18 cellular contexts compared by ENCODE assay signal in genomic region chr20:10783660-10784336, GRCh38.
DNase-seq lines count a peak whose midpoint lies in the region; TF ChIP-seq lines count a peak whose summit lies in the region.
"Had no signal": no experiment of that assay in that cellular context is flagged by ENCODE, and none has a peak within 500 bp of the region (broad histone marks: within the 10 kb centered on the region; RNA-seq: fewer than 3 reads in every experiment).

No MANE protein-coding gene starts in this region.

- peak overlapping the region; percentile 8 for H3K18ac ChIP-seq in mesendoderm (ENCODE audit: low read length)

- intact Hi-C loops in adrenal gland (cut with DNase I): no loop called here

- no peak for TF ChIP-seq POLR2A in adrenal gland (IDR thresholded peaks at IDR 0.05)

- no peak overlapping the region for H3K9ac ChIP-seq in endocrine pancreas (ENCODE audit: control insufficient read depth, insufficient read depth, low read length)
- no peak overlapping the region for H3K9ac ChIP-seq in mesendoderm (ENCODE audit: low read length)
- H3K9ac ChIP-seq: BLaER1 treated with 17β-estradiol and CSF1 and Interleukin-3, amounts not matched to agents 10 nM and 100 nM; GM23248 had no signal

- no peak overlapping the region for H3K56ac ChIP-seq in mesendoderm (ENCODE audit: low read length)

- H3K79me1 ChIP-seq in mesendoderm (ENCODE audit: low read length): no peaks in the 10 kb centered on the region

- H4K5ac ChIP-seq in mesendoderm (ENCODE audit: low read length): no peak overlapping the region

- no peak overlapping the region for H3K4ac ChIP-seq in mesendoderm (ENCODE audit: low read depth, low read length)

- H4K8ac ChIP-seq in mesendoderm (ENCODE audit: low read depth, low read length): no peak overlapping the region

- H3K4me1 ChIP-seq in endocrine pancreas (ENCODE audit: control insufficient read depth, insufficient read depth, low read length) (no peaks in the 10 kb centered on the region), mesendoderm (ENCODE audit: control insufficient read depth, low read depth, low read length) (peaks cover 16% of the 10 kb centered on the region), adrenal gland (replicated peaks in 1 of 2) (no peaks in the 10 kb centered on the region)

- DNase-seq in DMS53 treated with DMSO at 0.1 percent for 48 hours (lab: John Stamatoyannopoulos, UW; ENCODE audit: unreplicated experiment) (peak; percentile 38), NCI-H146 (lab: John Stamatoyannopoulos, UW) (peak; percentile 93), mesendoderm (peak; percentile 85), adrenal gland (no peak), foreskin fibroblast (no peak)
- DNase-seq in activated CD4-positive, alpha-beta T cell treated with anti-CD3 and anti-CD28 coated beads, Interleukin-2, amount 50 U/mL, for 4 hours: no peak
- DNase-seq in activated CD4-positive, alpha-beta T cell treated with anti-CD3 and anti-CD28 coated beads, Interleukin-2, amount 50 U/mL, for 48 hours: no peak
- DNase-seq: activated CD8-positive, alpha-beta memory T cell treated with anti-CD3 and anti-CD28 coated beads for 24 hours; activated gamma-delta T cell; brain microvascular endothelial cell; GM23248; KG1; left lung; natural killer cell; NCI-H1694; stimulated activated naive B cell treated with anti-CD40 and anti-IgM and Interleukin-4, amounts not matched to agents 10 μg/mL and 1 μg/mL and 100 μg/mL, for 72 hours had no signal

- H3K4me3 ChIP-seq in endocrine pancreas (ENCODE audit: control insufficient read depth, insufficient read depth, low read length) (peak overlapping the region; percentile 11), mesendoderm (ENCODE audit: low read length) (no peak overlapping the region), adrenal gland (no peak overlapping the region), foreskin fibroblast (ENCODE audit: low read depth in 1 of 2, low read length in 2 of 2) (no peak overlapping the region)
- H3K4me3 ChIP-seq: BLaER1 treated with 17β-estradiol and CSF1 and Interleukin-3, amounts not matched to agents 10 nM and 100 nM; GM23248; left lung had no signal

- TF ChIP-seq CTCF in adrenal gland (IDR thresholded peaks at IDR 0.05) (no peak), foreskin fibroblast (IDR thresholded peaks at IDR 0.05; ENCODE audit: low read depth, low read length) (no peak)

- H3K23ac ChIP-seq in mesendoderm (ENCODE audit: low read length): no peak overlapping the region

- H3K36me3 ChIP-seq in endocrine pancreas (ENCODE audit: control insufficient read depth, insufficient read depth, low read length): no peaks in the 10 kb centered on the region
- no peaks in the 10 kb centered on the region for H3K36me3 ChIP-seq in mesendoderm (ENCODE audit: control insufficient read depth, insufficient read depth, low read length)
- no peaks in the 10 kb centered on the region for H3K36me3 ChIP-seq in adrenal gland (replicated peaks in 1 of 2)
- H3K36me3 ChIP-seq: BLaER1 treated with 17β-estradiol and CSF1 and Interleukin-3, amounts not matched to agents 10 nM and 100 nM; brain microvascular endothelial cell; left lung had no signal

- H3K27me3 ChIP-seq in endocrine pancreas (ENCODE audit: control insufficient read depth, insufficient read depth, low read length): no peaks in the 10 kb centered on the region
- no peaks in the 10 kb centered on the region for H3K27me3 ChIP-seq in mesendoderm (ENCODE audit: insufficient read depth, low read length, poor library complexity)
- H3K27me3 ChIP-seq in adrenal gland: no peaks in the 10 kb centered on the region
- H3K27me3 ChIP-seq: BLaER1 treated with 17β-estradiol and CSF1 and Interleukin-3, amounts not matched to agents 10 nM and 100 nM; brain microvascular endothelial cell; left lung had no signal

- no peak overlapping the region for H2AK5ac ChIP-seq in mesendoderm (ENCODE audit: low read length)

- H2BK120ac ChIP-seq in mesendoderm (ENCODE audit: low read depth, low read length): no peak overlapping the region

- no peak overlapping the region for H3K4me2 ChIP-seq in mesendoderm (ENCODE audit: low read length)

- H3K27ac ChIP-seq in mesendoderm (ENCODE audit: low read depth, low read length): no peak overlapping the region
- H3K27ac ChIP-seq in adrenal gland: no peak overlapping the region
- H3K27ac ChIP-seq: BLaER1 treated with 17β-estradiol and CSF1 and Interleukin-3, amounts not matched to agents 10 nM and 100 nM; brain microvascular endothelial cell; GM23248; left lung had no signal

- H3K9me3 ChIP-seq in endocrine pancreas (ENCODE audit: control insufficient read depth, low read length) (no peaks in the 10 kb centered on the region), adrenal gland (replicated peaks in 1 of 3) (no peaks in the 10 kb centered on the region)
- H3K9me3 ChIP-seq: BLaER1 treated with 17β-estradiol and CSF1 and Interleukin-3, amounts not matched to agents 10 nM and 100 nM; left lung had no signal

- H3K79me2 ChIP-seq in mesendoderm (ENCODE audit: control insufficient read depth, insufficient read depth, low read length): no peaks in the 10 kb centered on the region

- H2BK5ac ChIP-seq in mesendoderm (ENCODE audit: low read length): no peak overlapping the region

- WGBS in mesendoderm (ENCODE audit: extremely low coverage, insufficient coverage, low lambda C conversion rate): no CpG with 5 or more reads among the region's 2 CpGs
- whole genome bisulfite sequencing in adrenal gland, 4 donors: 88 to 90% (median 89%) methylated on average over 2 of the region's 2 CpGs

- H2BK15ac ChIP-seq in mesendoderm (replicated peaks; ENCODE audit: low read depth): no peak overlapping the region

Comparison
In these comparisons a context has a peak if more than half of its experiments do, and no peak if none do; other contexts are left out.
1. DNase-seq: peak in DMS53 treated with DMSO at 0.1 percent for 48 hours (single experiment), NCI-H146 (single experiment) and mesendoderm (single experiment); none in adrenal gland (0 of 7), activated CD4-positive, alpha-beta T cell treated with anti-CD3 and anti-CD28 coated beads, Interleukin-2, amount 50 U/mL, for 4 hours (0 of 2), activated CD4-positive, alpha-beta T cell treated with anti-CD3 and anti-CD28 coated beads, Interleukin-2, amount 50 U/mL, for 48 hours (0 of 2) and foreskin fibroblast (0 of 2).